8 cellular contexts compared by ENCODE assay signal in genomic region chr1:156747737-156748669, GRCh38. TPM values are rescaled to one million over a fixed set of nuclear protein-coding genes. Genes with fewer than 3 reads are reported as not detected.
A peak's percentile ranks its signal among the peaks of the same experiment; 100 is the strongest.
DNase-seq lines count a peak whose midpoint lies in the region; ATAC-seq lines count a peak whose summit lies in the region.

No MANE protein-coding gene starts in this region.

- H3K9me3 Mint-ChIP-seq in activated T-cell treated with anti-CD3 and anti-CD28 coated beads, Interleukin-2, amount 50 U/mL, for 72 hours = no peaks in the 10 kb centered on the region

- no peaks in the 10 kb centered on the region for H3K27me3 Mint-ChIP-seq in activated T-cell treated with anti-CD3 and anti-CD28 coated beads, Interleukin-2, amount 50 U/mL, for 72 hours (ENCODE audit: low read depth)

- peak overlapping the region; percentile 94 to 99 (median 97) for H3K9ac ChIP-seq in subcutaneous abdominal adipose tissue (ENCODE audit: low read length in 5 of 5)

- peaks cover 59% of the 10 kb centered on the region for H3K4me1 Mint-ChIP-seq in activated T-cell treated with anti-CD3 and anti-CD28 coated beads, Interleukin-2, amount 50 U/mL, for 72 hours (ENCODE audit: low read depth)

- peaks cover 15 to 17% of the 10 kb centered on the region in 2 donors for H3K36me3 Mint-ChIP-seq in activated T-cell treated with anti-CD3 and anti-CD28 coated beads, Interleukin-2, amount 50 U/mL, for 72 hours (ENCODE audit: insufficient read depth in 2 of 2)

- H3K27ac Mint-ChIP-seq in activated T-cell treated with anti-CD3 and anti-CD28 coated beads, Interleukin-2, amount 50 U/mL, for 72 hours = peak overlapping the region; percentile 93

- DNase-seq in NCI-H2107 treated with DMSO at 0.1 percent for 48 hours (lab: John Stamatoyannopoulos, UW; ENCODE audit: unreplicated experiment) = peak; percentile 40
- no peak for DNase-seq in NCI-H2107 (lab: John Stamatoyannopoulos, UW)
- no peak for DNase-seq in activated T-cell treated with anti-CD3 and anti-CD28 coated beads, Interleukin-2, amount 50 U/mL, for 72 hours
- no peak for DNase-seq in NCI-H2196 treated with DMSO at 0.1 percent for 48 hours (lab: John Stamatoyannopoulos, UW; ENCODE audit: unreplicated experiment)
- DNase-seq in SIG-M5 (lab: John Stamatoyannopoulos, UW) = no peak

- H3K4me1 ChIP-seq in subcutaneous abdominal adipose tissue (ENCODE audit: control insufficient read depth in 5 of 5, insufficient read depth in 5 of 5, low read length in 5 of 5) = peaks cover 25 to 70% (median 65%) of the 10 kb centered on the region in 5 donors

- peak overlapping the region; percentile 100 for H3K27ac ChIP-seq in subcutaneous abdominal adipose tissue (ENCODE audit: low read depth, low read length)

- peaks cover 0 to 20% (median 19%) of the 10 kb centered on the region in 5 donors for H3K36me3 ChIP-seq in subcutaneous abdominal adipose tissue (ENCODE audit: control insufficient read depth in 5 of 5, insufficient read depth in 5 of 5, low read length in 5 of 5)

- H3K27me3 ChIP-seq in subcutaneous abdominal adipose tissue (ENCODE audit: control insufficient read depth in 5 of 5, insufficient read depth in 4 of 5, low read length in 5 of 5) = no peaks in the 10 kb centered on the region

- ATAC-seq in activated T-cell treated with anti-CD3 and anti-CD28 coated beads, Interleukin-2, amount 50 U/mL, for 72 hours (replicated peaks in 1 of 2) = no peak
- ATAC-seq in GM19023 (IDR thresholded peaks at IDR 0.05; ENCODE audit: unreplicated experiment) = no peak

- H3K4me3 Mint-ChIP-seq in activated T-cell treated with anti-CD3 and anti-CD28 coated beads, Interleukin-2, amount 50 U/mL, for 72 hours = peak overlapping the region; percentile 89 to 92

- H3K4me3 ChIP-seq in iPS-18c (ENCODE audit: insufficient read depth, low read depth, low read length) (peak overlapping the region; percentile 38), subcutaneous abdominal adipose tissue (ENCODE audit: low read depth in 1 of 5, low read length in 5 of 5) (peak overlapping the region; percentile 78 to 98 (median 92))

- H3K9me3 ChIP-seq in iPS-18c (ENCODE audit: control insufficient read depth, insufficient read depth, low read length) = no peaks in the 10 kb centered on the region
- H3K9me3 ChIP-seq in subcutaneous abdominal adipose tissue (ENCODE audit: control insufficient read depth in 5 of 5, low read length in 5 of 5) = no peaks in the 10 kb centered on the region

RNA-seq across cellular contexts. Expression of gene HDGF, which starts 3.5 kb away (rescaled TPM):
- total RNA-seq in activated T-cell treated with anti-CD3 and anti-CD28 coated beads, Interleukin-2, amount 50 U/mL, for 72 hours = 100 to 1,000 TPM; 185 to 217 TPM

RNA-seq across cellular contexts. Expression of gene MRPL24, which starts 7.1 kb away (rescaled TPM):
- 10 to 100 TPM; 45.9 to 67.8 TPM for total RNA-seq in activated T-cell treated with anti-CD3 and anti-CD28 coated beads, Interleukin-2, amount 50 U/mL, for 72 hours

RNA-seq across cellular contexts. Expression of gene PRCC, which starts 19.3 kb away (rescaled TPM):
- 10 to 100 TPM; 67.7 to 84.4 TPM for total RNA-seq in activated T-cell treated with anti-CD3 and anti-CD28 coated beads, Interleukin-2, amount 50 U/mL, for 72 hours

RNA-seq across cellular contexts. Expression of gene ISG20L2, which starts 19.4 kb away (rescaled TPM):
- total RNA-seq in activated T-cell treated with anti-CD3 and anti-CD28 coated beads, Interleukin-2, amount 50 U/mL, for 72 hours = 10 to 100 TPM; 36.3 to 37.1 TPM

RNA-seq across cellular contexts. Expression of gene METTL25B, which starts 19.7 kb away (rescaled TPM):
- total RNA-seq in activated T-cell treated with anti-CD3 and anti-CD28 coated beads, Interleukin-2, amount 50 U/mL, for 72 hours = 100 to 1,000 TPM in 1 of 2 donors, 10 to 100 TPM in 1; 90.5 to 100 TPM
